ENCODE assay signal across 9 cellular contexts in genomic region chr4:168451744-168452394, GRCh38. TPM values are rescaled to one million over a fixed set of nuclear protein-coding genes. Genes with fewer than 3 reads are reported as not detected.
DNase-seq lines count a peak whose midpoint lies in the region; ATAC-seq, FAIRE-seq and TF ChIP-seq lines count a peak whose summit lies in the region.
"Had no signal": no experiment of that assay in that cellular context is flagged by ENCODE, and none has a peak within 500 bp of the region (broad histone marks: within the 10 kb centered on the region; RNA-seq: fewer than 3 reads in every experiment).

No MANE protein-coding gene starts in this region.

- FAIRE-seq in astrocyte (lab: Jason Lieb, UNC), result peak; percentile 94

- H3K9ac ChIP-seq in astrocyte (ENCODE audit: low read length), result no peak overlapping the region

- DNase-seq in activated T-cell treated with anti-CD3 and anti-CD28 coated beads, Interleukin-2, amount 50 U/mL, for 4 hours, result no peak
- DNase-seq in activated T-cell treated with anti-CD3 and anti-CD28 coated beads, Interleukin-2, amount 50 U/mL, for 1 hour, result no peak
- DNase-seq in astrocyte (ENCODE audit: low read depth), result peak; percentile 79
- DNase-seq in stimulated activated effector memory CD8-positive, alpha-beta T cell treated with anti-CD3 and anti-CD28 coated beads, Interleukin-12 subunit alpha, Interleukin-12 subunit beta, amount 100 ng/mL, for 72 hours (ENCODE audit: low spot score in 2 of 2), result no peak
- no peak for DNase-seq in dedifferentiated amniotic fluid mesenchymal stem cell (ENCODE audit: extremely low spot score)
- no peak for DNase-seq in activated gamma-delta T cell treated with Interleukin-2 at 50 U/mL for 16 hours

- H3K36me3 ChIP-seq in astrocyte (ENCODE audit: insufficient read depth, low read length), result peaks cover 7% of the 10 kb centered on the region

- peaks cover 45% of the 10 kb centered on the region for H3K36me3 Mint-ChIP-seq in activated T-cell treated with anti-CD3 and anti-CD28 coated beads, Interleukin-2, amount 50 U/mL, for 4 hours (ENCODE audit: insufficient read depth)
- H3K36me3 Mint-ChIP-seq in astrocyte (ENCODE audit: low read depth, unreplicated experiment), result peaks cover 12% of the 10 kb centered on the region
- H3K36me3 Mint-ChIP-seq in stimulated activated effector memory CD8-positive, alpha-beta T cell treated with anti-CD3 and anti-CD28 coated beads, Interleukin-12 subunit alpha, Interleukin-12 subunit beta, amount 100 ng/mL, for 72 hours, result peaks cover 29% of the 10 kb centered on the region

- H3K27ac ChIP-seq in astrocyte (ENCODE audit: low read depth, low read length), result no peak overlapping the region
- H3K27ac ChIP-seq: C4-2B had no signal

- ATAC-seq in activated T-cell treated with anti-CD3 and anti-CD28 coated beads, Interleukin-2, amount 50 U/mL, for 4 hours, result peak; percentile 60 to 78
- peak; percentile 78 for ATAC-seq in HG03558 (IDR thresholded peaks at IDR 0.05; ENCODE audit: extremely low read depth, unreplicated experiment)
- ATAC-seq in stimulated activated effector memory CD8-positive, alpha-beta T cell treated with anti-CD3 and anti-CD28 coated beads, Interleukin-12 subunit alpha, Interleukin-12 subunit beta, amount 100 ng/mL, for 72 hours, result peak; percentile 93
- no peak for ATAC-seq in GM21528 (IDR thresholded peaks at IDR 0.05; ENCODE audit: low FRiP score, unreplicated experiment)

- no peak for TF ChIP-seq CTCF in astrocyte (IDR thresholded peaks at IDR 0.05; ENCODE audit: insufficient read depth, low read depth, low read length)

- peak overlapping the region; percentile 14 for H3K4me2 ChIP-seq in astrocyte (ENCODE audit: low read length)

- peaks cover 27% of the 10 kb centered on the region for H3K4me1 Mint-ChIP-seq in activated T-cell treated with anti-CD3 and anti-CD28 coated beads, Interleukin-2, amount 50 U/mL, for 4 hours (ENCODE audit: low read depth)
- H3K4me1 Mint-ChIP-seq in astrocyte (ENCODE audit: low read depth, unreplicated experiment), result peaks cover 49% of the 10 kb centered on the region
- peaks cover 23% of the 10 kb centered on the region for H3K4me1 Mint-ChIP-seq in stimulated activated effector memory CD8-positive, alpha-beta T cell treated with anti-CD3 and anti-CD28 coated beads, Interleukin-12 subunit alpha, Interleukin-12 subunit beta, amount 100 ng/mL, for 72 hours

- H3K27me3 ChIP-seq in astrocyte (ENCODE audit: insufficient read depth, low read length), result no peaks in the 10 kb centered on the region

- no peak overlapping the region for H3K4me3 ChIP-seq in astrocyte (ENCODE audit: insufficient read depth, low read depth, low read length)

- no peaks in the 10 kb centered on the region for H3K9me3 ChIP-seq in astrocyte (ENCODE audit: insufficient read depth, low read depth, low read length)

- peak overlapping the region; percentile 38 for H3K27ac Mint-ChIP-seq in astrocyte (ENCODE audit: unreplicated experiment)
- peak overlapping the region; percentile 29 for H3K27ac Mint-ChIP-seq in stimulated activated effector memory CD8-positive, alpha-beta T cell treated with anti-CD3 and anti-CD28 coated beads, Interleukin-12 subunit alpha, Interleukin-12 subunit beta, amount 100 ng/mL, for 72 hours

- no peaks in the 10 kb centered on the region for H4K20me1 ChIP-seq in astrocyte (ENCODE audit: insufficient read depth, low read length)

- peaks cover 3% of the 10 kb centered on the region for H3K9me3 Mint-ChIP-seq in activated T-cell treated with anti-CD3 and anti-CD28 coated beads, Interleukin-2, amount 50 U/mL, for 4 hours
- H3K9me3 Mint-ChIP-seq in astrocyte (ENCODE audit: unreplicated experiment), result no peaks in the 10 kb centered on the region
- H3K9me3 Mint-ChIP-seq in stimulated activated effector memory CD8-positive, alpha-beta T cell treated with anti-CD3 and anti-CD28 coated beads, Interleukin-12 subunit alpha, Interleukin-12 subunit beta, amount 100 ng/mL, for 72 hours, result no peaks in the 10 kb centered on the region

- H3K4me1 ChIP-seq in astrocyte (ENCODE audit: insufficient read depth, low read length), result peaks cover 15% of the 10 kb centered on the region

- no peaks in the 10 kb centered on the region for H3K79me2 ChIP-seq in astrocyte (ENCODE audit: insufficient read depth, low read length)

- no peaks in the 10 kb centered on the region for H3K27me3 Mint-ChIP-seq in activated T-cell treated with anti-CD3 and anti-CD28 coated beads, Interleukin-2, amount 50 U/mL, for 4 hours (ENCODE audit: low read depth)
- H3K27me3 Mint-ChIP-seq in astrocyte (ENCODE audit: low read depth, unreplicated experiment), result no peaks in the 10 kb centered on the region

- no peak overlapping the region for H3K4me3 Mint-ChIP-seq in activated T-cell treated with anti-CD3 and anti-CD28 coated beads, Interleukin-2, amount 50 U/mL, for 4 hours
- H3K4me3 Mint-ChIP-seq in astrocyte (ENCODE audit: unreplicated experiment), result peak overlapping the region; percentile 24
- H3K4me3 Mint-ChIP-seq in stimulated activated effector memory CD8-positive, alpha-beta T cell treated with anti-CD3 and anti-CD28 coated beads, Interleukin-12 subunit alpha, Interleukin-12 subunit beta, amount 100 ng/mL, for 72 hours, result peak overlapping the region; percentile 0

- no peak overlapping the region for H2AFZ ChIP-seq in astrocyte (ENCODE audit: low read depth, low read length)

RNA-seq across cellular contexts. Expression of gene DDX60L, which starts 28.4 kb away (rescaled TPM):
- total RNA-seq in activated T-cell treated with anti-CD3 and anti-CD28 coated beads, Interleukin-2, amount 50 U/mL, for 4 hours, result 1 to 10 TPM; 2.1 to 3.1 (median 3.0) TPM
- 90.9 and 91.8 TPM in 2 replicates for total RNA-seq in astrocyte

RNA-seq across cellular contexts. Expression of gene PALLD, which starts 45.0 kb away (rescaled TPM):
- 1 to 10 TPM in 2 of 3 donors, under 1 TPM in 1; 0.94 to 2.4 (median 1.2) TPM for total RNA-seq in activated T-cell treated with anti-CD3 and anti-CD28 coated beads, Interleukin-2, amount 50 U/mL, for 4 hours
- 498 and 551 TPM in 2 replicates for total RNA-seq in astrocyte

Comparison
In these comparisons a context has a peak if more than half of its experiments do, and no peak if none do; other contexts are left out.
1. RNA of gene DDX60L, which starts 28.4 kb away (total RNA-seq): 90.9 to 91.8 TPM in astrocyte; 2.1 to 3.1 TPM in activated T-cell treated with anti-CD3 and anti-CD28 coated beads, Interleukin-2, amount 50 U/mL, for 4 hours; every median in the first group is over 10 times any median in the second.
2. RNA of gene PALLD, which starts 45.0 kb away (total RNA-seq): 498 to 551 TPM in astrocyte; 0.94 to 2.4 TPM in activated T-cell treated with anti-CD3 and anti-CD28 coated beads, Interleukin-2, amount 50 U/mL, for 4 hours; every median in the first group is over 100 times any median in the second.